17 cellular contexts compared by ENCODE assay signal in the genomic region with DNA sequence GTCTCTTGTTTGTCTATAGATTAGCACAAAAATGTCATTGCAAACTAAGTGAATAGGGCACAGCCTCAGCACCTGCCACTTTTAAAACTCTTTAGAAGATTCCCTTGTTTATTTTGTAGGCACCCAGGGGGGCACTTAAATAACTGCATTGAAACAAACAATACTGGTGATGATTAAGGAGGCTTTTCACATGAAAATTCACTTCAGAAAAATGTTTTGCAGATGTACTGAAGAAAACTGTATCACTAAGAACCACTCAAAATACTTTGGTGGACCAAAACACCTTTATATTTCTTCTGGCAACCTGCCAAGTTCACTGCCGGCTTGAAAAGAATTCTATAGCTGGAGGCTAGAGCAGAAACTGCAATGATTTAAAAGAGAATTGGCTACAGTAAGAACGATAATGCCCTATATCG.
A peak's percentile ranks its signal among the peaks of the same experiment; 100 is the strongest.
DNase-seq lines count a peak whose midpoint lies in the region; ATAC-seq and TF ChIP-seq lines count a peak whose summit lies in the region.
"Had no signal": no experiment of that assay in that cellular context is flagged by ENCODE, and none has a peak within 500 bp of the region (broad histone marks: within the 10 kb centered on the region; RNA-seq: fewer than 3 reads in every experiment).

No MANE protein-coding gene starts in this region.

- H3K36me3 ChIP-seq in iPS DF 6.9 (ENCODE audit: control insufficient read depth, insufficient read depth, low read length) = no peaks in the 10 kb centered on the region
- H3K36me3 ChIP-seq: adrenal gland, left ventricle myocardium inferior had no signal

- H3K4me1 ChIP-seq in iPS DF 6.9 (ENCODE audit: control insufficient read depth, insufficient read depth, low read length) = peaks cover 2% of the 10 kb centered on the region; the same call in 1 of the 2 replicates
- H3K4me1 ChIP-seq: adrenal gland, left ventricle myocardium inferior, psoas muscle had no signal

- H3K27ac Mint-ChIP-seq in HFFc6 = no peak overlapping the region
- H3K27ac Mint-ChIP-seq: activated CD4-positive, alpha-beta memory T cell treated with anti-CD3 and anti-CD28 coated beads, Interleukin-2, amount 10 ng/mL, durations not matched to agents 7 days and 5 days had no signal

- WGBS in iPS DF 6.9 (ENCODE audit: insufficient coverage, insufficient read length) = no CpG with 5 or more reads among the region's 3 CpGs

- DNase-seq in DMS79 (lab: John Stamatoyannopoulos, UW) (peak; percentile 75), NCI-H1105 (lab: John Stamatoyannopoulos, UW) (peak; percentile 100), NCI-H510A treated with DMSO at 0.1 percent for 48 hours (lab: John Stamatoyannopoulos, UW) (peak; percentile 98), iPS DF 6.9 (ENCODE audit: low read depth, low spot score) (peak; percentile 55), NCI-H1694 (lab: John Stamatoyannopoulos, UW) (no peak), HFFc6 (no peak)
- DNase-seq: activated CD4-positive, alpha-beta memory T cell treated with anti-CD3 and anti-CD28 coated beads, Interleukin-2, amount 10 ng/mL, durations not matched to agents 7 days and 5 days; adrenal gland; Calu3; glutamatergic neuron; HCEC 1CT; left ventricle myocardium inferior; psoas muscle; stimulated activated CD4-positive, alpha-beta T cell treated with anti-CD3 and anti-CD28 coated beads, Interleukin-15, amount 100 ng/mL, for 24 hours; substantia nigra had no signal

- ATAC-seq in HG03378 (IDR thresholded peaks at IDR 0.05; ENCODE audit: unreplicated experiment) (no peak), HG03342 (IDR thresholded peaks at IDR 0.05; ENCODE audit: unreplicated experiment) (no peak)
- ATAC-seq: psoas muscle had no signal

- no peak overlapping the region for H3K4me3 Mint-ChIP-seq in HFFc6
- H3K4me3 Mint-ChIP-seq: activated CD4-positive, alpha-beta memory T cell treated with anti-CD3 and anti-CD28 coated beads, Interleukin-2, amount 10 ng/mL, durations not matched to agents 7 days and 5 days had no signal

- no peak for TF ChIP-seq CTCF in HFFc6 (IDR thresholded peaks at IDR 0.05)

- no peaks in the 10 kb centered on the region for H3K4me1 Mint-ChIP-seq in HFFc6 (ENCODE audit: low read depth)
- H3K4me1 Mint-ChIP-seq: activated CD4-positive, alpha-beta memory T cell treated with anti-CD3 and anti-CD28 coated beads, Interleukin-2, amount 10 ng/mL, durations not matched to agents 7 days and 5 days had no signal

- peaks cover under 1% of the 10 kb centered on the region; the same call in 1 of the 2 replicates for H3K36me3 Mint-ChIP-seq in HFFc6 (ENCODE audit: low read depth)

- H3K27me3 Mint-ChIP-seq in HFFc6 (ENCODE audit: insufficient read depth) = no peaks in the 10 kb centered on the region
- H3K27me3 Mint-ChIP-seq: activated CD4-positive, alpha-beta memory T cell treated with anti-CD3 and anti-CD28 coated beads, Interleukin-2, amount 10 ng/mL, durations not matched to agents 7 days and 5 days had no signal

- no peak overlapping the region for H3K27ac ChIP-seq in iPS DF 6.9 (ENCODE audit: low read length)
- H3K27ac ChIP-seq: adrenal gland, left ventricle myocardium inferior, psoas muscle had no signal

- no peak overlapping the region for H3K4me3 ChIP-seq in iPS DF 6.9 (ENCODE audit: low read length)
- H3K4me3 ChIP-seq: adrenal gland, left ventricle myocardium inferior, psoas muscle had no signal

- peaks cover 15% of the 10 kb centered on the region for H3K9me3 Mint-ChIP-seq in HFFc6
- H3K9me3 Mint-ChIP-seq: activated CD4-positive, alpha-beta memory T cell treated with anti-CD3 and anti-CD28 coated beads, Interleukin-2, amount 10 ng/mL, durations not matched to agents 7 days and 5 days had no signal

- H3K27me3 ChIP-seq in iPS DF 6.9 (ENCODE audit: control insufficient read depth, insufficient read depth, low read length) = no peaks in the 10 kb centered on the region
- H3K27me3 ChIP-seq: adrenal gland had no signal

- no peaks in the 10 kb centered on the region for H3K9me3 ChIP-seq in iPS DF 6.9 (ENCODE audit: control insufficient read depth, insufficient read depth, low read length)
- H3K9me3 ChIP-seq: adrenal gland, left ventricle myocardium inferior, psoas muscle had no signal

Comparison
In these comparisons a context has a peak if more than half of its experiments do, and no peak if none do; other contexts are left out.
1. DNase-seq: peak in DMS79 (single experiment), NCI-H1105 (single experiment), NCI-H510A treated with DMSO at 0.1 percent for 48 hours (single experiment) and iPS DF 6.9 (single experiment); none in NCI-H1694 (single experiment) and HFFc6 (single experiment).